Comparison of ENCODE assay signal across 8 cellular contexts in the genomic region with DNA sequence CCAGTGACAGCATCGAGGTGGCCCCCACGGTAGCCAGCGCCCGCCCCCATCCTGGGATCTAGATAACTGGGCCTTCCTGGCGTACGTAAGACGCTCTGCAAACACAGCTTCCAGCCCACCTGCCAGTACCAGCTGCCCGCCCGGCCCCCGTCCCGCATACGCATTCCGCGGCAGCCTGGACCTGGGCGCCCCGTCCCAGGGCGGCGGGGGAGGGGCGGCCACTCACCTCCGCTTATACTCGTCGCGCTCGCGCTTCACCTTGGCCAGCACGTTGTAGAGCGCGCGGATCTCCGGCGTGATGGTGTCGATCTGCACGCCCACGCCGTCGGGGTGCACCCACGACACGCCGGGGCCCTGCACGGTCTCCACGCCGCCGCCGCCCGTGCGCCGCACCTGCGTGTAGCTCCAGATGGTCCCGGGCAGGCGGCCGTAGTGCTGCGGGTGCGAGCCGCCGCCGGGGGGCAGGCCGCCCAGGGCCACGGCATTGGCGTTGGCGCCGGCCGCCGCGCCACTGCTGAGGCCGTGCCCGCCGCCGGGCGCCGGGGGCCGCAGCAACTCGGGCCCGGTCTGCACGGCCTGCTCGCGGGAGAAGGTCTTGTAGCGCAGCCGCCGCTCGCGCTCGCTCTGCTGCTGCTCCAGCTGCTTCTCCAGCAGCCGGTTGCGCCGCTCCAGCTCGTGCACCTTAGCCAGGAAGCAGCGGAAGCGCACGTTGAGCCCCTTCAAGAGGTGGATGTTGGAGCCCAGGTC. TPM values are rescaled to one million over a fixed set of nuclear protein-coding genes. Genes with fewer than 3 reads are reported as not detected.
DNase-seq lines count a peak whose midpoint lies in the region; ATAC-seq, FAIRE-seq and TF ChIP-seq lines count a peak whose summit lies in the region.

No MANE protein-coding gene starts in this region.

- TF ChIP-seq POLR2A in thyroid gland (IDR thresholded peaks at IDR 0.05), result peak in 1 of 2 donors; percentile 23

- no peaks in the 10 kb centered on the region for H3K9me3 ChIP-seq in effector memory CD4-positive, alpha-beta T cell (ENCODE audit: control insufficient read depth, low read length)
- H3K9me3 ChIP-seq in muscle layer of colon (ENCODE audit: low read length), result no peaks in the 10 kb centered on the region
- no peaks in the 10 kb centered on the region for H3K9me3 ChIP-seq in thyroid gland

- peak overlapping the region; percentile 99 for H3K27ac ChIP-seq in effector memory CD4-positive, alpha-beta T cell (ENCODE audit: insufficient read depth, low read length, poor library complexity, severe bottlenecking)
- H3K27ac ChIP-seq in muscle layer of colon (ENCODE audit: low read depth, low read length), result peak overlapping the region; percentile 81
- H3K27ac ChIP-seq in thyroid gland, result peak overlapping the region in 2 of 3 donors; percentile 61 to 63

- DNase-seq in DMS53 (lab: John Stamatoyannopoulos, UW), result peak; percentile 81
- peak; percentile 51 for DNase-seq in M059J (ENCODE audit: low read depth)
- peak; percentile 62 to 67 for DNase-seq in activated CD4-positive, alpha-beta T cell treated with anti-CD3 and anti-CD28 coated beads, Interleukin-2, amount 50 U/mL, for 4 hours
- peak; percentile 35 to 50 (median 36) for DNase-seq in effector memory CD4-positive, alpha-beta T cell
- DNase-seq in thyroid gland, result peak; percentile 67 to 69
- DNase-seq in RCC 7860 (ENCODE audit: low spot score), result no peak

- H3K9ac ChIP-seq in muscle layer of colon (ENCODE audit: low read length), result peak overlapping the region; percentile 6

- peaks cover 60% of the 10 kb centered on the region for H3K4me1 ChIP-seq in effector memory CD4-positive, alpha-beta T cell (ENCODE audit: control insufficient read depth, insufficient read depth, low read length, poor library complexity, severe bottlenecking)
- H3K4me1 ChIP-seq in muscle layer of colon (ENCODE audit: insufficient read depth, low read length) (peaks cover 43% of the 10 kb centered on the region), thyroid gland (peaks cover 38 to 55% of the 10 kb centered on the region in 2 donors)

- peak overlapping the region; percentile 78 for H3K4me3 ChIP-seq in effector memory CD4-positive, alpha-beta T cell (ENCODE audit: insufficient read depth, low read depth, low read length, poor library complexity, severe bottlenecking)
- H3K4me3 ChIP-seq in muscle layer of colon (ENCODE audit: low read depth in 1 of 2, low read length in 2 of 2) (peak overlapping the region; percentile 66 to 73), thyroid gland (replicated peaks in 1 of 3) (peak overlapping the region; percentile 13 to 60 (median 47))

- H3K36me3 ChIP-seq in effector memory CD4-positive, alpha-beta T cell (ENCODE audit: control insufficient read depth, insufficient read depth, low read length), result no peaks in the 10 kb centered on the region
- H3K36me3 ChIP-seq in muscle layer of colon (ENCODE audit: insufficient read depth, low read length), result no peaks in the 10 kb centered on the region
- H3K36me3 ChIP-seq in thyroid gland, result no peaks in the 10 kb centered on the region

- no peak for FAIRE-seq in RCC 7860 (lab: Jason Lieb, UNC)

- TF ChIP-seq CTCF in thyroid gland (IDR thresholded peaks at IDR 0.05), result peak in 2 of 6 experiments; percentile 9 to 31

- intact Hi-C loops in thyroid gland (cut with DNase I), result no loop called here

- 2 to 3% methylated on average over 37 to 46 of the region's 89 CpGs for WGBS in thyroid gland, 2 donors

- H3K27me3 ChIP-seq in effector memory CD4-positive, alpha-beta T cell (replicated peaks; ENCODE audit: control insufficient read depth, insufficient read depth, low read length, poor library complexity, severe bottlenecking), result no peaks in the 10 kb centered on the region
- H3K27me3 ChIP-seq in muscle layer of colon (ENCODE audit: control insufficient read depth in 1 of 2, insufficient read depth in 2 of 2, low read length in 2 of 2) (no peaks in the 10 kb centered on the region), thyroid gland (no peaks in the 10 kb centered on the region)

- ATAC-seq in GM21619 (IDR thresholded peaks at IDR 0.05; ENCODE audit: unreplicated experiment), result peak; percentile 5

RNA-seq across cellular contexts. Expression of gene IFFO2, which starts 0.9 kb away (rescaled TPM):
- total RNA-seq in M059J (2014; rRNA removed; shearing (Covaris generic)), result 6.7 and 13.2 TPM in 2 replicates
- total RNA-seq in thyroid gland, result 10 to 100 TPM in 3 of 4 donors, 1 to 10 TPM in 1; 7.2 to 11.3 (median 10.1) TPM

RNA-seq across cellular contexts. Expression of gene ALDH4A1, which starts 53.3 kb away (rescaled TPM):
- total RNA-seq in M059J (2014; rRNA removed; shearing (Covaris generic)), result 5.8 and 14.8 TPM in 2 replicates
- 10 to 100 TPM in 3 of 4 donors, 1 to 10 TPM in 1; 5.4 to 29.9 (median 18.6) TPM for total RNA-seq in thyroid gland
